1 cellular context compared by ENCODE assay signal in genomic region chr22:36306227-36306626, GRCh38.
TF ChIP-seq lines count a peak whose summit lies in the region.

No MANE protein-coding gene starts in this region.

TF ChIP-seq in IMR-90, 13 proteins besides CTCF, POLR2A, EP300 and RAD21:
- TF ChIP-seq MXI1 (IDR thresholded peaks at IDR 0.05; ENCODE audit: borderline replicate concordance, low read depth, low read length) = no peak
- TF ChIP-seq SMC3 (IDR thresholded peaks at IDR 0.05; ENCODE audit: low read depth, low read length) = no peak
- TF ChIP-seq FOS (IDR thresholded peaks at IDR 0.05; ENCODE audit: low read depth, low read length) = no peak
- no peak for TF ChIP-seq NFE2L2 (IDR thresholded peaks at IDR 0.05; ENCODE audit: low read depth, low read length)
- TF ChIP-seq USF2 (IDR thresholded peaks at IDR 0.05; ENCODE audit: low read depth, low read length) = no peak
- no peak for TF ChIP-seq RFX5 (IDR thresholded peaks at IDR 0.05; ENCODE audit: low read depth, low read length)
- TF ChIP-seq MAZ (IDR thresholded peaks at IDR 0.05; ENCODE audit: borderline replicate concordance, low read depth, low read length) = no peak
- no peak for TF ChIP-seq BHLHE40 (IDR thresholded peaks at IDR 0.05; ENCODE audit: low read depth, low read length)
- TF ChIP-seq CHD1 (IDR thresholded peaks at IDR 0.05; ENCODE audit: low read depth, low read length) = no peak
- TF ChIP-seq ELK1 (IDR thresholded peaks at IDR 0.05; ENCODE audit: borderline replicate concordance, low read depth, low read length) = no peak
- TF ChIP-seq MAFK (IDR thresholded peaks at IDR 0.05; ENCODE audit: low read depth, low read length) = no peak
- TF ChIP-seq CEBPB (IDR thresholded peaks at IDR 0.05; ENCODE audit: low read depth, low read length) = no peak
- no peak for TF ChIP-seq RCOR1 (IDR thresholded peaks at IDR 0.05; ENCODE audit: insufficient replicate concordance, low read length)
TF ChIP-seq in IMR-90: peak in this region for 0.
